In the genomic region with DNA sequence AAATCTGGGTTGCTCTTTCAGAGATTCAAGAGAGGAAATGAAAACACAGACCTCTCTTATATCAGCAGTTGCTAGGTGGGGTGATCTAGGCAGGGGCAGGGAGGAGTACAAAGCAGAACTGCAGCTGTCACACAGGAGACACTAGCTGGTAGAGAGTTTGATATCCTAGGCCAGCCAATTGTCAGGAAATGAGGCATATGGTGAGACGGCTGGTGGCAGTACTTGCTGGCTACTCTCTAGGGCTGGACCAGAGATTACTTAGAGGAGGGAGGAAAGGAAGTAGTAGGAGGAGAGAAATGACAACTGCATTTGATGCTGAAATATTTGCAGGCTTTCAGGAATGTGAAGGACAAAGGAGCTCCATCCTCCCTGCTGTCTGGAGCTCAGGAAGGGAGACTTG, we compare ENCODE assay signal across 14 cellular contexts.
DNase-seq lines count a peak whose midpoint lies in the region; ATAC-seq, FAIRE-seq and TF ChIP-seq lines count a peak whose summit lies in the region.
"Had no signal": no experiment of that assay in that cellular context is flagged by ENCODE, and none has a peak within 500 bp of the region (broad histone marks: within the 10 kb centered on the region; RNA-seq: fewer than 3 reads in every experiment).

No MANE protein-coding gene starts in this region.

- in situ Hi-C loops in G401 (cut with HindIII; ENCODE audit: low sequenced_read_pairs) = no loop called here

- no peaks in the 10 kb centered on the region for H3K9me3 ChIP-seq in NT2/D1 (ENCODE audit: insufficient read depth, low read length)
- H3K9me3 ChIP-seq in small intestine (ENCODE audit: control insufficient read depth, low read depth) = no peaks in the 10 kb centered on the region

- peak; percentile 50 for FAIRE-seq in H54 (lab: Jason Lieb, UNC)
- FAIRE-seq in small intestine (lab: Jason Lieb, UNC) = no peak
- FAIRE-seq: kidney, RCC 7860 had no signal

- intact Hi-C loops in Right ventricle myocardium inferior (cut with DNase I) = no loop called here

- H3K36me3 ChIP-seq in NT2/D1 (ENCODE audit: insufficient read depth, insufficient read length, low read length) (no peaks in the 10 kb centered on the region), small intestine (ENCODE audit: control insufficient read depth in 2 of 2, insufficient read depth in 2 of 2, low read length in 2 of 2) (no peaks in the 10 kb centered on the region)

- H3K9ac ChIP-seq in NT2/D1 (ENCODE audit: insufficient read length, low read depth) = no peak overlapping the region

- no peak overlapping the region for H3K4me3 ChIP-seq in NT2/D1 (ENCODE audit: insufficient read length, low read depth)
- no peak overlapping the region for H3K4me3 ChIP-seq in small intestine (ENCODE audit: low read depth in 1 of 2, low read length in 2 of 2)

- peak; percentile 99 for DNase-seq in G401 (ENCODE audit: low spot score)
- DNase-seq in H54 (ENCODE audit: insufficient read length, low spot score) = no peak
- DNase-seq in NT2/D1 (ENCODE audit: low read depth, low spot score) = peak; percentile 84
- DNase-seq in left kidney (ENCODE audit: low read depth, low spot score) = peak; percentile 17
- no peak for DNase-seq in Right ventricle myocardium inferior (ENCODE audit: missing footprints)
- no peak for DNase-seq in ecto neural progenitor cell (ENCODE audit: low spot score)
- no peak for DNase-seq in small intestine
- DNase-seq: kidney; NCI-H226; stimulated activated CD4-positive, alpha-beta T cell treated with anti-CD3 and anti-CD28 coated beads, Interleukin-4, amount 100 ng/mL, for 24 hours; stimulated activated naive CD4-positive, alpha-beta T cell treated with Interleukin-2 at 50 U/mL for 16 hours had no signal

- H3K27ac ChIP-seq in small intestine (ENCODE audit: low read depth in 1 of 2, low read length in 1 of 2) = no peak overlapping the region
- H3K27ac ChIP-seq: HL-60 had no signal

- H3K27me3 ChIP-seq in NT2/D1 (ENCODE audit: insufficient read depth, insufficient read length) (no peaks in the 10 kb centered on the region), small intestine (ENCODE audit: control insufficient read depth in 2 of 2, insufficient read depth in 2 of 2, low read length in 2 of 2) (no peaks in the 10 kb centered on the region)

- 13 to 27% (median 14%) methylated on average over 1 of the region's 1 CpG for WGBS in small intestine, 3 donors

- peaks cover 3% of the 10 kb centered on the region for H3K4me1 ChIP-seq in NT2/D1 (ENCODE audit: insufficient read depth, insufficient read length)
- no peaks in the 10 kb centered on the region for H3K4me1 ChIP-seq in small intestine (ENCODE audit: control insufficient read depth in 2 of 2, insufficient read depth in 1 of 2, low read depth in 1 of 2, low read length in 1 of 2)

- no peak for ATAC-seq in Right ventricle myocardium inferior
- ATAC-seq in HG02678 (IDR thresholded peaks at IDR 0.05; ENCODE audit: unreplicated experiment) = no peak

- TF ChIP-seq POLR2A in H54 (IDR thresholded peaks at IDR 0.05; ENCODE audit: low read depth, low read length) = no peak

Comparison
In these comparisons a context has a peak if more than half of its experiments do, and no peak if none do; other contexts are left out.
1. DNase-seq: peak in G401 (single experiment), NT2/D1 (single experiment) and left kidney (single experiment); none in H54 (single experiment), Right ventricle myocardium inferior (single experiment), ecto neural progenitor cell (single experiment) and small intestine (single experiment).